ENCODE assay signal across 8 cellular contexts in the genomic region with DNA sequence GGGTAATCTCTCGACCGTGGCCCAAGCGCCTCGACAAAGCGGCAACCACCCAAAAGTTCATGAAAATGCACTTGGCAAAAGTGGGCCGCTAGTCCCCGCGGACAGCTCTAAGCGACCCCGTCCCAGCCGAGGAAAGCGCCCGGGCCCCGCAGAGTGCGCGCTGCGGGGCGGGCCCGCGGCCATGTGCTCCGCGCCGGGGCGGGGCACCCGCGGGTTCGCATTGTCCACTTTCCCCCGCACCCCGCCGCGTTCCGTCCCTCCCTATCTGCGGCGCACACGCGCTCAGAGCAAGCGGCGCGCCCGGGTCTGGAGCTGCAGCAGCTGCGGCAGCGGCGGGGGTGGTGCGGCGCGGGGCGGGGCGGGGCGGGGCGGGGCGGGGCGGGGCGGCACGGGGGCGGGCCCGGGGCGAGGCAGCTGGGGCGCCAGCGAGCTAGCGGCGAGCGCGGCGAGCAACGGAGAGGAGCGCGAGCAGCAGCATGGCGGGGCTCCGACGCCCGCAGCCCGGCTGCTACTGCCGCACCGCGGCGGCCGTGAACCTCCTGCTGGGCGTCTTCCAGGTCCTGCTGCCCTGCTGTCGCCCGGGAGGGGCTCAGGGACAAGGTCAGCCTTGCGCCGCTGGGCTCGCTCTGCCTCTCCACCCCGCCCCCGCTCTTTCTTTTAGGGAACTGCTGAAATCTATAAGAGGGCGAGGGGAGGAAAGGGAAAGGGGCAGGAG. TPM values are rescaled to one million over a fixed set of nuclear protein-coding genes. Genes with fewer than 3 reads are reported as not detected.
DNase-seq lines count a peak whose midpoint lies in the region; ATAC-seq, FAIRE-seq and TF ChIP-seq lines count a peak whose summit lies in the region.

A gene with protein sequence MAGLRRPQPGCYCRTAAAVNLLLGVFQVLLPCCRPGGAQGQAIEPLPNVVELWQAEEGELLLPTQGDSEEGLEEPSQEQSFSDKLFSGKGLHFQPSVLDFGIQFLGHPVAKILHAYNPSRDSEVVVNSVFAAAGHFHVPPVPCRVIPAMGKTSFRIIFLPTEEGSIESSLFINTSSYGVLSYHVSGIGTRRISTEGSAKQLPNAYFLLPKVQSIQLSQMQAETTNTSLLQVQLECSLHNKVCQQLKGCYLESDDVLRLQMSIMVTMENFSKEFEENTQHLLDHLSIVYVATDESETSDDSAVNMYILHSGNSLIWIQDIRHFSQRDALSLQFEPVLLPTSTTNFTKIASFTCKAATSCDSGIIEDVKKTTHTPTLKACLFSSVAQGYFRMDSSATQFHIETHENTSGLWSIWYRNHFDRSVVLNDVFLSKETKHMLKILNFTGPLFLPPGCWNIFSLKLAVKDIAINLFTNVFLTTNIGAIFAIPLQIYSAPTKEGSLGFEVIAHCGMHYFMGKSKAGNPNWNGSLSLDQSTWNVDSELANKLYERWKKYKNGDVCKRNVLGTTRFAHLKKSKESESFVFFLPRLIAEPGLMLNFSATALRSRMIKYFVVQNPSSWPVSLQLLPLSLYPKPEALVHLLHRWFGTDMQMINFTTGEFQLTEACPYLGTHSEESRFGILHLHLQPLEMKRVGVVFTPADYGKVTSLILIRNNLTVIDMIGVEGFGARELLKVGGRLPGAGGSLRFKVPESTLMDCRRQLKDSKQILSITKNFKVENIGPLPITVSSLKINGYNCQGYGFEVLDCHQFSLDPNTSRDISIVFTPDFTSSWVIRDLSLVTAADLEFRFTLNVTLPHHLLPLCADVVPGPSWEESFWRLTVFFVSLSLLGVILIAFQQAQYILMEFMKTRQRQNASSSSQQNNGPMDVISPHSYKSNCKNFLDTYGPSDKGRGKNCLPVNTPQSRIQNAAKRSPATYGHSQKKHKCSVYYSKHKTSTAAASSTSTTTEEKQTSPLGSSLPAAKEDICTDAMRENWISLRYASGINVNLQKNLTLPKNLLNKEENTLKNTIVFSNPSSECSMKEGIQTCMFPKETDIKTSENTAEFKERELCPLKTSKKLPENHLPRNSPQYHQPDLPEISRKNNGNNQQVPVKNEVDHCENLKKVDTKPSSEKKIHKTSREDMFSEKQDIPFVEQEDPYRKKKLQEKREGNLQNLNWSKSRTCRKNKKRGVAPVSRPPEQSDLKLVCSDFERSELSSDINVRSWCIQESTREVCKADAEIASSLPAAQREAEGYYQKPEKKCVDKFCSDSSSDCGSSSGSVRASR (N-terminal part only) (plus strand): TSS at position 439 of the 715 bp plus-strand sequence. CDS start 38 bp downstream, at position 477.

- peak; percentile 87 to 91 for ATAC-seq in A549
- peak; percentile 18 for ATAC-seq in GM18861 (IDR thresholded peaks at IDR 0.05; ENCODE audit: unreplicated experiment)
- peak; percentile 38 for ATAC-seq in HG03066 (IDR thresholded peaks at IDR 0.05; ENCODE audit: low read depth, unreplicated experiment)
- peak; percentile 76 for ATAC-seq in left lobe of liver

- TF ChIP-seq EP300 in A549 (IDR thresholded peaks at IDR 0.05): no peak

- peak within 1 kb of the TSS; percentile 71 for H3K4me3 ChIP-seq in A549
- peak within 1 kb of the TSS; percentile 91 for H3K4me3 ChIP-seq in coronary artery

- H3K27ac ChIP-seq in A549 (peak within 1 kb of the TSS; percentile 82 to 96), coronary artery (peak within 1 kb of the TSS; percentile 71 to 91)

- TF ChIP-seq RAD21 in A549 (conservative IDR thresholded peaks at IDR 0.05 in 1 of 2, IDR thresholded peaks at IDR 0.05 in 1 of 2): no peak; a peak in 1 of 5 replicates

- TF ChIP-seq CTCF in A549 (IDR thresholded peaks at IDR 0.05) (no peak), coronary artery (IDR thresholded peaks at IDR 0.05) (no peak)

- peak; percentile 64 for TF ChIP-seq POLR2A in A549 (IDR thresholded peaks at IDR 0.05; ENCODE audit: low read length)

- H3K9me3 ChIP-seq in A549: no peaks in the 10 kb centered on the region

- CTCF ChIA-PET in A549 (lab: Yijun Ruan, JAX): interaction anchor here (1.3 to 3.5 kb wide), 7 partner anchors 10 to 122 kb away, joined by 3 to 14 read pairs (median 5); no protein-coding TSS in a partner anchor

- FAIRE-seq in A549 (lab: Jason Lieb, UNC): no peak

- peaks cover 14% of the 10 kb centered on the region; the same call in 2 of the 3 replicates for H3K4me1 ChIP-seq in A549

- POLR2A ChIA-PET in A549 (lab: Yijun Ruan, JAX): interaction anchor here (0.6 to 2.0 kb wide), 10 partner anchors 15 to 120 kb away, joined by 3 to 9 read pairs (median 4); no protein-coding TSS in a partner anchor

- WGBS in A549 (ENCODE audit: missing lambda C conversion rate): 0% methylated on average over 11 of the region's 86 CpGs

- peak within 1 kb of the TSS; percentile 91 for H3K4me2 ChIP-seq in A549

- DNase-seq in A549 (ENCODE audit: low read depth in 1 of 2, low spot score in 1 of 2) (peak; percentile 44 to 60), NCI-H226 (peak; percentile 55), coronary artery (ENCODE audit: low spot score) (peak; percentile 82), left lobe of liver (ENCODE audit: low spot score) (peak; percentile 91)
- DNase-seq in activated CD4-positive, alpha-beta T cell treated with anti-CD3 and anti-CD28 coated beads for 1 hour: peak; percentile 65
- peak; percentile 70 for DNase-seq in stimulated activated CD4-positive, alpha-beta T cell treated with anti-CD3 and anti-CD28 coated beads, Interleukin-4, amount 100 ng/mL, for 1 hour

TF ChIP-seq in A549, 52 proteins besides CTCF, POLR2A, EP300 and RAD21:
- TF ChIP-seq FOSB (CRISPR knock-in tag; IDR thresholded peaks at IDR 0.05): no peak
- TF ChIP-seq ZFP36 (IDR thresholded peaks at IDR 0.05; ENCODE audit: borderline replicate concordance, partially characterized antibody): no peak
- TF ChIP-seq MYC (IDR thresholded peaks at IDR 0.05; ENCODE audit: borderline replicate concordance, low read length): peak; percentile 47; the same call in 1 of the 2 replicates
- TF ChIP-seq HDAC2 (IDR thresholded peaks at IDR 0.05): no peak
- TF ChIP-seq CBX8 (IDR thresholded peaks at IDR 0.05): no peak
- TF ChIP-seq, protein P1, sequence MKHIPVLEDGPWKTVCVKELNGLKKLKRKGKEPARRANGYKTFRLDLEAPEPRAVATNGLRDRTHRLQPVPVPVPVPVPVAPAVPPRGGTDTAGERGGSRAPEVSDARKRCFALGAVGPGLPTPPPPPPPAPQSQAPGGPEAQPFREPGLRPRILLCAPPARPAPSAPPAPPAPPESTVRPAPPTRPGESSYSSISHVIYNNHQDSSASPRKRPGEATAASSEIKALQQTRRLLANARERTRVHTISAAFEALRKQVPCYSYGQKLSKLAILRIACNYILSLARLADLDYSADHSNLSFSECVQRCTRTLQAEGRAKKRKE (CRISPR knock-in tag; IDR thresholded peaks at IDR 0.05; ENCODE audit: low read depth): no peak
- TF ChIP-seq, protein P2, sequence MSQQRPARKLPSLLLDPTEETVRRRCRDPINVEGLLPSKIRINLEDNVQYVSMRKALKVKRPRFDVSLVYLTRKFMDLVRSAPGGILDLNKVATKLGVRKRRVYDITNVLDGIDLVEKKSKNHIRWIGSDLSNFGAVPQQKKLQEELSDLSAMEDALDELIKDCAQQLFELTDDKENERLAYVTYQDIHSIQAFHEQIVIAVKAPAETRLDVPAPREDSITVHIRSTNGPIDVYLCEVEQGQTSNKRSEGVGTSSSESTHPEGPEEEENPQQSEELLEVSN (IDR thresholded peaks at IDR 0.05; ENCODE audit: borderline replicate concordance, low read depth): peak; percentile 13; the same call in 1 of the 2 replicates
- no peak for TF ChIP-seq POLR2AphosphoS2 (conservative IDR thresholded peaks at IDR 0.05; ENCODE audit: low read length)
- TF ChIP-seq PHF8 (IDR thresholded peaks at IDR 0.05; ENCODE audit: borderline replicate concordance, low read depth): peak; percentile 43; the same call in 1 of the 2 replicates
- TF ChIP-seq, protein P3, sequence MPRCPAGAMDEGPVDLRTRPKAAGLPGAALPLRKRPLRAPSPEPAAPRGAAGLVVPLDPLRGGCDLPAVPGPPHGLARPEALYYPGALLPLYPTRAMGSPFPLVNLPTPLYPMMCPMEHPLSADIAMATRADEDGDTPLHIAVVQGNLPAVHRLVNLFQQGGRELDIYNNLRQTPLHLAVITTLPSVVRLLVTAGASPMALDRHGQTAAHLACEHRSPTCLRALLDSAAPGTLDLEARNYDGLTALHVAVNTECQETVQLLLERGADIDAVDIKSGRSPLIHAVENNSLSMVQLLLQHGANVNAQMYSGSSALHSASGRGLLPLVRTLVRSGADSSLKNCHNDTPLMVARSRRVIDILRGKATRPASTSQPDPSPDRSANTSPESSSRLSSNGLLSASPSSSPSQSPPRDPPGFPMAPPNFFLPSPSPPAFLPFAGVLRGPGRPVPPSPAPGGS (IDR thresholded peaks at IDR 0.05): peak; percentile 25; the same call in 1 of the 3 replicates
- peak; percentile 40 to 55; a peak in 1 of 5 replicates for TF ChIP-seq JUN (IDR thresholded peaks at IDR 0.05)
- TF ChIP-seq FOXS1 (CRISPR knock-in tag; IDR thresholded peaks at IDR 0.05): no peak

RNA-seq across cellular contexts. Expression of the gene that starts here (rescaled TPM):
- 5.0 and 6.3 TPM in 2 replicates for polyA plus RNA-seq in A549 (2011; rRNA removed)
- polyA plus RNA-seq in A549 (2012; cell fraction: cytosol; rRNA removed): 1.9 and 2.3 TPM in 2 replicates
- 5.4 and 8.8 TPM in 2 replicates for polyA plus RNA-seq in A549 (2012; cell fraction: nucleus; rRNA removed)
- polyA plus RNA-seq in A549 (2017; fragmentation: RNase III; extraction: RNeasy Plus Mini Kit Qiagen cat#74134 plus additional on column Dnase treatment): 3.4 to 4.5 TPM (median 3.9 TPM) in 3 replicates
- polyA minus RNA-seq in A549 (2011; rRNA and poly(A)+ RNA removed): 9.0 and 10.5 TPM in 2 replicates
- total RNA-seq in left lobe of liver: 14.0 TPM

Comparison
In these comparisons a context has a peak if more than half of its experiments do, and no peak if none do; other contexts are left out.
1. Peak in every context shown above with its lines: DNase-seq, ATAC-seq, H3K4me3 ChIP-seq and H3K27ac ChIP-seq.
2. ATAC-seq: peak in every context shown above with its lines; median percentile 89 in A549; 76 in left lobe of liver; 38 in HG03066; 18 in GM18861.